ENCODE assay signal across 8 cellular contexts in genomic region chr19:12733907-12734214, GRCh38. TPM values are rescaled to one million over a fixed set of nuclear protein-coding genes. Genes with fewer than 3 reads are reported as not detected.
A peak's percentile ranks its signal among the peaks of the same experiment; 100 is the strongest.
DNase-seq lines count a peak whose midpoint lies in the region; ATAC-seq and TF ChIP-seq lines count a peak whose summit lies in the region.

No MANE protein-coding gene starts in this region.

- peak overlapping the region; percentile 86 to 90 for H3K4me3 ChIP-seq in right atrium auricular region
- H3K4me3 ChIP-seq in brain microvascular endothelial cell (ENCODE audit: low read depth, low read length) = peak overlapping the region; percentile 94
- H3K4me3 ChIP-seq in mononuclear cell (ENCODE audit: low read length) = peak overlapping the region; percentile 83

- H3K4me1 ChIP-seq in right atrium auricular region (peaks cover 0 to 53% of the 10 kb centered on the region in 2 donors), mononuclear cell (ENCODE audit: insufficient read depth, low read length) (peaks cover 72% of the 10 kb centered on the region)

- intact Hi-C loops in left ventricle myocardium superior (cut with micrococcal nuclease) = no loop called here

- no peak for ATAC-seq in left ventricle myocardium superior

- DNase-seq in right atrium auricular region (ENCODE audit: low spot score) (no peak), left ventricle myocardium superior (no peak), brain microvascular endothelial cell (no peak), DMS153 treated with DMSO at 0.1 percent for 48 hours (lab: John Stamatoyannopoulos, UW; ENCODE audit: unreplicated experiment) (no peak), NCI-H345 (lab: John Stamatoyannopoulos, UW) (no peak), GM19238 (ENCODE audit: insufficient read length, low spot score) (no peak), NK-92 (lab: John Stamatoyannopoulos, UW; ENCODE audit: unreplicated experiment) (no peak)

- TF ChIP-seq CTCF in right atrium auricular region (IDR thresholded peaks at IDR 0.05) = no peak
- TF ChIP-seq CTCF in brain microvascular endothelial cell (IDR thresholded peaks at IDR 0.05; ENCODE audit: low read depth, low read length, missing control alignments) = no peak

- peaks cover 25% of the 10 kb centered on the region for H3K36me3 ChIP-seq in right atrium auricular region
- peaks cover 25% of the 10 kb centered on the region for H3K36me3 ChIP-seq in brain microvascular endothelial cell (replicated peaks)

- in situ Hi-C loops in brain microvascular endothelial cell (cut with HindIII; ENCODE audit: low pct_ligation_motif_present, low sequenced_read_pairs) = no loop called here

- H3K27me3 ChIP-seq in right atrium auricular region (no peaks in the 10 kb centered on the region), brain microvascular endothelial cell (replicated peaks) (no peaks in the 10 kb centered on the region), mononuclear cell (ENCODE audit: insufficient read depth, low read length) (no peaks in the 10 kb centered on the region)

- H3K27ac ChIP-seq in right atrium auricular region = peak overlapping the region; percentile 93 to 95
- peak overlapping the region; percentile 89 for H3K27ac ChIP-seq in brain microvascular endothelial cell

- H3K9me3 ChIP-seq in right atrium auricular region (no peaks in the 10 kb centered on the region), mononuclear cell (ENCODE audit: low read depth, low read length) (no peaks in the 10 kb centered on the region)

RNA-seq across cellular contexts. Expression of gene TRIR, which starts 0.6 kb away (rescaled TPM):
- 100 to 1,000 TPM; 262 to 287 TPM for total RNA-seq in right atrium auricular region
- 127 TPM for total RNA-seq in left ventricle myocardium superior
- total RNA-seq in mononuclear cell = 194 TPM

RNA-seq across cellular contexts. Expression of gene GET3, which starts 3.4 kb away (rescaled TPM):
- total RNA-seq in right atrium auricular region (10 to 100 TPM; 44.6 to 55.1 TPM), left ventricle myocardium superior (64.7 TPM), mononuclear cell (28.7 TPM)

RNA-seq across cellular contexts. Expression of gene TNPO2, which starts 10.1 kb away (rescaled TPM):
- total RNA-seq in right atrium auricular region (10 to 100 TPM; 35.9 to 55.2 TPM), left ventricle myocardium superior (36.0 TPM), mononuclear cell (20.3 TPM)

RNA-seq across cellular contexts. Expression of gene BEST2, which starts 17.7 kb away (rescaled TPM):
- total RNA-seq in right atrium auricular region = not detected
- not detected for total RNA-seq in left ventricle myocardium superior
- total RNA-seq in mononuclear cell = not detected

RNA-seq across cellular contexts. Expression of gene FBXW9, which starts 37.4 kb away (rescaled TPM):
- total RNA-seq in right atrium auricular region (1 to 10 TPM; 1.8 TPM), left ventricle myocardium superior (1.7 TPM), mononuclear cell (2.0 TPM)
